In the genomic region with DNA sequence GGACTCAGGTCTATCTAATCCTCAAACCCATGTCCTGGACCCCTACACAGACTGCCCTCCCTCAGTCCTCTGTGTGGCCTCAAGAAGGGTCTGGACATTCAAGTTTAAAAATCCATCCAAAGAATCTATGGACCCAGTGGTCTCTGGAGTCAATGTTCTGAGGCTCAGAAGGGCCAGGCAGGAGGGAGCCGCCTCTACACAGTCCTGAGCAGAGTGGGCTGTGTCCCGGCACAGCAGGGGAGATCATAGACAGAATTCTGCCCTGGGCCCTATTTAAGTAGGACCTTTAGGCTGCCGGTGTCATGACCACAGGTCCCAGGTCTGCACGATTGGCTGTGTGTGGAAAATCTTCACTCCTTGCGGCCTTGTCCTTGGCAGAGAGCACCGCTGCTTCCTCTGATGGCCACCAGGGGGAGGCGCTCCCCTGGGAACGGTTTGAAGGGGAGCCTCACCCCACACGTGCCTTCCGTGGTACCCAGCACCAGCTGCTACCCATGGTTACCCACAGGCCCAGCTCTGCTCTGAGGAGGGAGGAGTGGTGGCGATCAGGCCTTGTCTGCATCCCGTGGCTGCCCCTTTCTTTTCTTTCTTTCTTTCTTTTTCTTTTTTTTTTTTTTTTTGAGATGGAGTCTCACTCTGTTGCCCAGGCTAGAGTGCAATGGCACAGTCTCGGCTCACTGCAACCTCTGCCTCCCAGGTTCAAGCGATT, we compare ENCODE assay signal across 9 cellular contexts. TPM values are rescaled to one million over a fixed set of nuclear protein-coding genes. Genes with fewer than 3 reads are reported as not detected.
DNase-seq lines count a peak whose midpoint lies in the region; ATAC-seq, FAIRE-seq and TF ChIP-seq lines count a peak whose summit lies in the region.
"Had no signal": no experiment of that assay in that cellular context is flagged by ENCODE, and none has a peak within 500 bp of the region (broad histone marks: within the 10 kb centered on the region; RNA-seq: fewer than 3 reads in every experiment).

No MANE protein-coding gene starts in this region.

- H3K36me3 Mint-ChIP-seq in activated T-cell treated with anti-CD3 and anti-CD28 coated beads, Interleukin-2, amount 50 U/mL, for 72 hours (ENCODE audit: insufficient read depth in 2 of 2): no peaks in the 10 kb centered on the region

- H4K20me1 ChIP-seq in KMS-11 (ENCODE audit: insufficient read depth): no peaks in the 10 kb centered on the region

- intact Hi-C loops in thyroid gland (cut with DNase I): loop anchor here (5.0 kb wide), 1 partner anchor 125 kb away; no protein-coding TSS in a partner anchor

- H3K9ac ChIP-seq in KMS-11: no peak overlapping the region

- H3K27ac Mint-ChIP-seq in activated T-cell treated with anti-CD3 and anti-CD28 coated beads, Interleukin-2, amount 50 U/mL, for 72 hours: no peak overlapping the region
- H3K27ac Mint-ChIP-seq: T-helper 1 cell treated with Interleukin-12 subunit alpha and Interleukin-12 subunit beta and Interleukin-4 antibody, amounts not matched to agents 30 μg/mL and 1 μg/mL, for 36 hours had no signal

- no peaks in the 10 kb centered on the region for H3K36me3 ChIP-seq in KMS-11 (ENCODE audit: insufficient read depth)
- no peaks in the 10 kb centered on the region for H3K36me3 ChIP-seq in thyroid gland

- H3K27ac ChIP-seq in KMS-11 (no peak overlapping the region), thyroid gland (no peak overlapping the region)

- H3K27me3 ChIP-seq in KMS-11 (ENCODE audit: insufficient read depth, low read depth) (no peaks in the 10 kb centered on the region), thyroid gland (no peaks in the 10 kb centered on the region)

- TF ChIP-seq POLR2A in thyroid gland (IDR thresholded peaks at IDR 0.05): no peak

- H3K4me1 ChIP-seq in KMS-11 (ENCODE audit: low read depth, poor library complexity, severe bottlenecking) (no peaks in the 10 kb centered on the region), thyroid gland (no peaks in the 10 kb centered on the region)

- no peak overlapping the region for H3K4me3 Mint-ChIP-seq in activated T-cell treated with anti-CD3 and anti-CD28 coated beads, Interleukin-2, amount 50 U/mL, for 72 hours
- H3K4me3 Mint-ChIP-seq: T-helper 1 cell treated with Interleukin-12 subunit alpha and Interleukin-12 subunit beta and Interleukin-4 antibody, amounts not matched to agents 30 μg/mL and 1 μg/mL, for 36 hours had no signal

- H3K9me3 Mint-ChIP-seq in activated T-cell treated with anti-CD3 and anti-CD28 coated beads, Interleukin-2, amount 50 U/mL, for 72 hours: no peaks in the 10 kb centered on the region
- H3K9me3 Mint-ChIP-seq: T-helper 1 cell treated with Interleukin-12 subunit alpha and Interleukin-12 subunit beta and Interleukin-4 antibody, amounts not matched to agents 30 μg/mL and 1 μg/mL, for 36 hours had no signal

- H3K9me3 ChIP-seq in thyroid gland: no peaks in the 10 kb centered on the region

- ATAC-seq in GM21526 (IDR thresholded peaks at IDR 0.05; ENCODE audit: low FRiP score, unreplicated experiment): peak; percentile 77
- ATAC-seq in activated T-cell treated with anti-CD3 and anti-CD28 coated beads, Interleukin-2, amount 50 U/mL, for 72 hours (replicated peaks in 1 of 2): peak; percentile 91 to 94

- H3K4me1 Mint-ChIP-seq in activated T-cell treated with anti-CD3 and anti-CD28 coated beads, Interleukin-2, amount 50 U/mL, for 72 hours (ENCODE audit: low read depth): no peaks in the 10 kb centered on the region

- H2AFZ ChIP-seq in KMS-11 (ENCODE audit: low read depth): peak overlapping the region; percentile 50

- WGBS in thyroid gland, 2 donors: 34 to 40% methylated on average over 8 to 13 of the region's 14 CpGs

- no peak for FAIRE-seq in RCC 7860 (lab: Jason Lieb, UNC)

- no peaks in the 10 kb centered on the region for H3K27me3 Mint-ChIP-seq in activated T-cell treated with anti-CD3 and anti-CD28 coated beads, Interleukin-2, amount 50 U/mL, for 72 hours (ENCODE audit: low read depth)

- no peaks in the 10 kb centered on the region for H3K79me2 ChIP-seq in KMS-11 (ENCODE audit: insufficient read depth, low read depth)

- H3K4me3 ChIP-seq in KMS-11 (IDR thresholded peaks at IDR 0.05; ENCODE audit: insufficient read depth, low read depth, low read length): no peak overlapping the region
- H3K4me3 ChIP-seq in fibroblast of pulmonary artery (replicated peaks; ENCODE audit: low read depth, low read length): no peak overlapping the region
- no peak overlapping the region for H3K4me3 ChIP-seq in thyroid gland (replicated peaks in 1 of 3)

- TF ChIP-seq CTCF in KMS-11 (conservative IDR thresholded peaks at IDR 0.05; ENCODE audit: low read depth, low read length): peak; percentile 93
- TF ChIP-seq CTCF in fibroblast of pulmonary artery (IDR thresholded peaks at IDR 0.05; ENCODE audit: low read length, missing control alignments): peak; percentile 98
- TF ChIP-seq CTCF in thyroid gland (IDR thresholded peaks at IDR 0.05): peak in 5 of 6 experiments; percentile 60 to 78 (median 74)

- H3K4me2 ChIP-seq in KMS-11: no peak overlapping the region

- in situ Hi-C loops in Caki2 (cut with HindIII; ENCODE audit: low pct_unique_long_range_greater_than_20kb, low sequenced_read_pairs): no loop called here

- DNase-seq in Caki2 (ENCODE audit: low read depth) (peak; percentile 42), RCC 7860 (ENCODE audit: low spot score) (peak; percentile 31), fibroblast of pulmonary artery (ENCODE audit: low read depth) (peak; percentile 72), nucleus accumbens (lab: John Stamatoyannopoulos, UW) (peak in 41 of 56 donors; percentile 3 to 76 (median 25)), thyroid gland (peak; percentile 58 to 68)
- DNase-seq in activated T-cell treated with anti-CD3 and anti-CD28 coated beads, Interleukin-2, amount 50 U/mL, for 72 hours: peak; percentile 72 to 73

RNA-seq across cellular contexts. Expression of a gene that starts 37.9 kb away (rescaled TPM):
- 0.84 TPM in 1 of 2 replicates, not detected in the other for total RNA-seq in Caki2 (2014; rRNA removed; shearing (Covaris generic); ENCODE audit: low replicate concordance)
- under 1 TPM in 1 of 2 donors, not detected in 1; 0.19 TPM for total RNA-seq in activated T-cell treated with anti-CD3 and anti-CD28 coated beads, Interleukin-2, amount 50 U/mL, for 72 hours
- 10 to 100 TPM in 2 of 4 donors, 1 to 10 TPM in 2; 4.1 to 14.8 (median 8.0) TPM for total RNA-seq in thyroid gland

RNA-seq across cellular contexts. Expression of a gene that starts 39.8 kb away (rescaled TPM):
- total RNA-seq in Caki2 (2014; rRNA removed; shearing (Covaris generic); ENCODE audit: low replicate concordance): 0.61 TPM in 1 of 2 replicates, not detected in the other
- not detected for total RNA-seq in activated T-cell treated with anti-CD3 and anti-CD28 coated beads, Interleukin-2, amount 50 U/mL, for 72 hours
- under 1 TPM in 1 of 4 donors, not detected in 3; 0.13 TPM for total RNA-seq in thyroid gland

RNA-seq across cellular contexts. Expression of a gene that starts 56.3 kb away (rescaled TPM):
- total RNA-seq in Caki2 (2014; rRNA removed; shearing (Covaris generic); ENCODE audit: low replicate concordance): 139 and 169 TPM in 2 replicates
- 10 to 100 TPM; 86.9 to 93.6 TPM for total RNA-seq in activated T-cell treated with anti-CD3 and anti-CD28 coated beads, Interleukin-2, amount 50 U/mL, for 72 hours
- 100 to 1,000 TPM in 1 of 4 donors, 10 to 100 TPM in 3; 58.1 to 113 (median 85.6) TPM for total RNA-seq in thyroid gland

RNA-seq across cellular contexts. Expression of a gene that starts 56.4 kb away (rescaled TPM):
- 2.0 and 20.2 TPM in 2 replicates for total RNA-seq in Caki2 (2014; rRNA removed; shearing (Covaris generic); ENCODE audit: low replicate concordance)
- 1 to 10 TPM; 3.1 to 3.9 TPM for total RNA-seq in activated T-cell treated with anti-CD3 and anti-CD28 coated beads, Interleukin-2, amount 50 U/mL, for 72 hours
- 1 to 10 TPM; 4.3 to 7.6 (median 5.2) TPM for total RNA-seq in thyroid gland
